In genomic region chr1:32413507-32414185, GRCh38 we compare ENCODE assay signal across 8 cellular contexts.
DNase-seq lines count a peak whose midpoint lies in the region; ATAC-seq and TF ChIP-seq lines count a peak whose summit lies in the region.

No MANE protein-coding gene starts in this region.

- ATAC-seq in GM19395 (IDR thresholded peaks at IDR 0.05; ENCODE audit: unreplicated experiment) = no peak

- H3K4me3 ChIP-seq in cardiac fibroblast (replicated peaks in 1 of 2; ENCODE audit: low read depth in 2 of 2, low read length in 2 of 2) = no peak overlapping the region

- peak; percentile 73 for TF ChIP-seq CTCF in cardiac fibroblast (IDR thresholded peaks at IDR 0.05; ENCODE audit: low read depth, low read length)

- peak; percentile 39 for DNase-seq in NCI-H510A treated with DMSO at 0.1 percent for 48 hours (lab: John Stamatoyannopoulos, UW)
- no peak for DNase-seq in NCI-H510A (lab: John Stamatoyannopoulos, UW)
- DNase-seq in NCI-H345 treated with DMSO at 0.1 percent for 48 hours (lab: John Stamatoyannopoulos, UW; ENCODE audit: unreplicated experiment) = peak; percentile 66
- peak; percentile 42 to 61 (median 53) for DNase-seq in activated CD4-positive, CD25-positive, alpha-beta regulatory T cell (lab: John Stamatoyannopoulos, UW)
- DNase-seq in cardiac fibroblast (ENCODE audit: low read depth in 2 of 2) = peak; percentile 74 to 83
- peak; percentile 61 for DNase-seq in left kidney (ENCODE audit: low read depth, low spot score)
- peak; percentile 64 for DNase-seq in stimulated activated CD8-positive, alpha-beta memory T cell treated with anti-CD3 and anti-CD28 coated beads, Interleukin-15, amount 100 ng/mL, for 1 hour (ENCODE audit: low read depth)
